In the genomic region with DNA sequence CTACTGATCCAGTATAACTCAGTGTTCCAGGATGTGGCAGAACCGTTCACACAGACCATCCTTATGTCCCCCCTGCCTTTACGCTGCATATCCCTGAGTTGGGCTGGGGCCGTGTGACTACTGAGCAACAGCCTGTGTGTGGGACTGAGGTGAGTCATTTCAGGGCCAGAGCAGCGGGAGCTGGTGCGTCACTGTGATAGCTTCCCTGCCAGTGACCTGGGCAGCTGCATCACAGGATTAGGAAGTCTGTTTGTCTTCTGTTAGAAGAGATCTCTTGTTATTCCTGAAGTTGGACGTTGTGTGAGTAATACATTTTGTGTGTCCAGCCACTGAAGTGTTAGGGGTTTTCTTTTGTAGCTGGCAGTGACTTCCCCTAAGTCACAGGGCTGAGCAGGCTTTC, we compare ENCODE assay signal across 15 cellular contexts. TPM values are rescaled to one million over a fixed set of nuclear protein-coding genes. Genes with fewer than 3 reads are reported as not detected.
DNase-seq lines count a peak whose midpoint lies in the region; ATAC-seq and TF ChIP-seq lines count a peak whose summit lies in the region.
"Had no signal": no experiment of that assay in that cellular context is flagged by ENCODE, and none has a peak within 500 bp of the region (broad histone marks: within the 10 kb centered on the region; RNA-seq: fewer than 3 reads in every experiment).

No MANE protein-coding gene starts in this region.

- H3K4me3 ChIP-seq in AG09309 (ENCODE audit: control insufficient read depth, low read depth, low read length), result no peak overlapping the region
- no peak overlapping the region for H3K4me3 ChIP-seq in IMR-90 (ENCODE audit: insufficient read depth, low read depth, low read length)
- no peak overlapping the region for H3K4me3 ChIP-seq in astrocyte of the spinal cord (ENCODE audit: low read depth, low read length)
- H3K4me3 ChIP-seq: hepatocyte had no signal

- no peak overlapping the region for H3K23ac ChIP-seq in IMR-90 (ENCODE audit: low read depth, low read length)

- H3K36me3 ChIP-seq in IMR-90 (ENCODE audit: control insufficient read depth, insufficient read depth, low read length), result peaks cover 6% of the 10 kb centered on the region

- no peaks in the 10 kb centered on the region for H3K4me1 ChIP-seq in IMR-90 (ENCODE audit: control insufficient read depth, insufficient read depth, low read length)

- H3K4me2 ChIP-seq in IMR-90 (ENCODE audit: low read depth, low read length), result no peak overlapping the region
- H3K4me2 ChIP-seq: hepatocyte had no signal

- H2AK9ac ChIP-seq in IMR-90 (replicated peaks; ENCODE audit: low read depth, low read length, poor library complexity), result peak overlapping the region; percentile 52

- CTCF ChIA-PET in IMR-90 (lab: Yijun Ruan, JAX), result no interaction called here

- H2BK20ac ChIP-seq in IMR-90 (ENCODE audit: low read depth, low read length), result no peak overlapping the region

- H4K5ac ChIP-seq in IMR-90 (ENCODE audit: low read depth, low read length), result no peak overlapping the region

- no peak overlapping the region for H3K18ac ChIP-seq in IMR-90 (ENCODE audit: low read depth, low read length)

- WGBS in IMR-90 (ENCODE audit: extremely low coverage in 2 of 2, insufficient read length in 1 of 2), 2 experiments, result 80% methylated on average over 1 of the region's 6 CpGs; no CpG with 5 or more reads in 1 of the 2 experiments

- no peaks in the 10 kb centered on the region for H3K27me3 ChIP-seq in IMR-90 (ENCODE audit: control insufficient read depth, insufficient read depth, low read length)
- H3K27me3 ChIP-seq: hepatocyte had no signal

- H3K9me1 ChIP-seq in IMR-90 (ENCODE audit: insufficient read depth, low read length), result peaks cover 6% of the 10 kb centered on the region

- peak; percentile 84 for ATAC-seq in IMR-90 (ENCODE audit: low read depth)
- no peak for ATAC-seq in GM18870 (IDR thresholded peaks at IDR 0.05; ENCODE audit: unreplicated experiment)
- ATAC-seq: naive thymus-derived CD4-positive, alpha-beta T cell; stimulated activated memory B cell treated with anti-CD40 and anti-IgM and Interleukin-4, amounts not matched to agents 10 μg/mL and 1 μg/mL and 100 μg/mL, for 72 hours had no signal

- H3K4ac ChIP-seq in IMR-90 (ENCODE audit: low read depth, low read length), result no peak overlapping the region

- DNase-seq in AG09309 (ENCODE audit: low read depth) (peak; percentile 31), IMR-90 (peak; percentile 93), astrocyte of the spinal cord (ENCODE audit: low read depth, low spot score) (peak; percentile 93), kidney tubule cell (ENCODE audit: low spot score) (peak; percentile 79), SKM-1 (lab: John Stamatoyannopoulos, UW; ENCODE audit: unreplicated experiment) (no peak), COLO668 (lab: John Stamatoyannopoulos, UW; ENCODE audit: unreplicated experiment) (no peak), NCI-H2029 treated with DMSO at 0.1 percent for 48 hours (lab: John Stamatoyannopoulos, UW) (no peak)
- DNase-seq: activated T-cell treated with anti-CD3 and anti-CD28 coated beads, Interleukin-2, amount 50 U/mL, for 24 hours; cerebellar nuclear complex; naive thymus-derived CD4-positive, alpha-beta T cell; NCI-H2081 treated with DMSO at 0.1 percent for 48 hours had no signal

- no peak overlapping the region for H2BK120ac ChIP-seq in IMR-90 (ENCODE audit: low read depth, low read length)

- no peak overlapping the region for H4K91ac ChIP-seq in IMR-90 (ENCODE audit: insufficient read depth, low read depth, low read length)

- dilution Hi-C loops in IMR-90 (cut with HindIII; ENCODE audit: low sequenced_read_pairs, unreplicated experiment), result no loop called here

- POLR2A ChIA-PET in IMR-90 (lab: Charles Lee; ENCODE audit: unreplicated experiment), result no interaction called here

- H3K27ac ChIP-seq in IMR-90 (ENCODE audit: insufficient read depth, low read length), result no peak overlapping the region
- H3K27ac ChIP-seq: hepatocyte had no signal

- H3K9ac ChIP-seq in IMR-90 (ENCODE audit: low read depth, low read length), result no peak overlapping the region

- in situ Hi-C loops in IMR-90 (cut with MboI; ENCODE audit: low sequenced_read_pairs) (no loop called here), astrocyte of the spinal cord (cut with HindIII; ENCODE audit: low sequenced_read_pairs) (no loop called here)

- peak overlapping the region; percentile 74 for H2AFZ ChIP-seq in IMR-90 (replicated peaks; ENCODE audit: low read length, poor library complexity)
- H2AFZ ChIP-seq: hepatocyte had no signal

- no peak overlapping the region for H2BK15ac ChIP-seq in IMR-90 (ENCODE audit: low read depth, low read length)

- no peaks in the 10 kb centered on the region; the same call in 1 of the 2 replicates for H3K9me3 ChIP-seq in IMR-90 (ENCODE audit: control insufficient read depth, insufficient read depth, low read length)

- TF ChIP-seq RAD21 in IMR-90 (IDR thresholded peaks at IDR 0.05; ENCODE audit: low read length), result no peak

- intact Hi-C loops in IMR-90 (cut with micrococcal nuclease), result no loop called here

- no peak overlapping the region for H2BK5ac ChIP-seq in IMR-90 (ENCODE audit: low read depth, low read length, poor library complexity, severe bottlenecking)

- H4K8ac ChIP-seq in IMR-90 (ENCODE audit: low read depth in 2 of 2, low read length in 2 of 2), result no peak overlapping the region

- no peak overlapping the region for H3K14ac ChIP-seq in IMR-90 (replicated peaks; ENCODE audit: low read depth, low read length)

- TF ChIP-seq CTCF in AG09309 (IDR thresholded peaks at IDR 0.05; ENCODE audit: control insufficient read depth, insufficient read depth, low read depth, low read length, missing control alignments), result no peak
- no peak for TF ChIP-seq CTCF in IMR-90 (conservative IDR thresholded peaks at IDR 0.05; ENCODE audit: low read depth, low read length)
- TF ChIP-seq CTCF in astrocyte of the spinal cord (IDR thresholded peaks at IDR 0.05; ENCODE audit: low read depth, low read length), result no peak

- no peak for TF ChIP-seq POLR2A in IMR-90 (IDR thresholded peaks at IDR 0.05; ENCODE audit: low read depth, low read length)

- BruUV-seq in IMR-90 (replicated peaks; lab: Mats Ljungman, UMichigan), result no TSS peak

- no peak overlapping the region for H2AK5ac ChIP-seq in IMR-90 (ENCODE audit: low read depth, low read length)

- H4K20me1 ChIP-seq in IMR-90 (ENCODE audit: insufficient read depth, low read length), result no peaks in the 10 kb centered on the region

- no peaks in the 10 kb centered on the region for H3K79me1 ChIP-seq in IMR-90 (ENCODE audit: low read depth in 1 of 2, low read length in 2 of 2)

- H3K56ac ChIP-seq in IMR-90 (ENCODE audit: extremely low read depth, insufficient read depth, low read length), result no peak overlapping the region

TF ChIP-seq in IMR-90, 13 proteins besides CTCF, POLR2A, EP300 and RAD21:
- TF ChIP-seq FOS (IDR thresholded peaks at IDR 0.05; ENCODE audit: low read depth, low read length) (peak; percentile 48; the same call in 1 of the 2 replicates), SMC3 (IDR thresholded peaks at IDR 0.05; ENCODE audit: low read depth, low read length) (no peak), MAFK (IDR thresholded peaks at IDR 0.05; ENCODE audit: low read depth, low read length) (no peak), NFE2L2 (IDR thresholded peaks at IDR 0.05; ENCODE audit: low read depth, low read length) (no peak)

RNA-seq across cellular contexts. Expression of a gene that starts 35.6 kb away (rescaled TPM):
- under 0.01 TPM in 2 replicates for total RNA-seq in IMR-90 (2012; rRNA removed)
- 0.06 and 0.07 TPM in 2 replicates for polyA plus RNA-seq in IMR-90 (2012; rRNA removed)
- polyA plus RNA-seq in IMR-90 (2012; cell fraction: cytosol; rRNA removed), result 0.03 and 0.04 TPM in 2 replicates
- 0.03 and 0.05 TPM in 2 replicates for polyA plus RNA-seq in IMR-90 (2012; cell fraction: nucleus; rRNA removed; ENCODE audit: low replicate concordance)
- total RNA-seq: OCI-LY7 had no signal

RNA-seq across cellular contexts. Expression of a gene that starts 45.4 kb away (rescaled TPM):
- total RNA-seq in IMR-90 (2012; rRNA removed), result 2.8 and 2.9 TPM in 2 replicates
- 4.3 and 5.2 TPM in 2 replicates for polyA plus RNA-seq in IMR-90 (2012; rRNA removed)
- polyA plus RNA-seq in IMR-90 (2012; cell fraction: cytosol; rRNA removed), result 1.8 and 3.9 TPM in 2 replicates
- polyA plus RNA-seq in IMR-90 (2012; cell fraction: nucleus; rRNA removed; ENCODE audit: low replicate concordance), result 8.1 and 8.8 TPM in 2 replicates

Comparison
In these comparisons a context has a peak if more than half of its experiments do, and no peak if none do; other contexts are left out.
1. DNase-seq: peak in AG09309 (single experiment), IMR-90 (single experiment), astrocyte of the spinal cord (single experiment) and kidney tubule cell (single experiment); none in SKM-1 (single experiment), COLO668 (single experiment) and NCI-H2029 treated with DMSO at 0.1 percent for 48 hours (single experiment).